ENCODE assay signal across 19 cellular contexts in the genomic region with DNA sequence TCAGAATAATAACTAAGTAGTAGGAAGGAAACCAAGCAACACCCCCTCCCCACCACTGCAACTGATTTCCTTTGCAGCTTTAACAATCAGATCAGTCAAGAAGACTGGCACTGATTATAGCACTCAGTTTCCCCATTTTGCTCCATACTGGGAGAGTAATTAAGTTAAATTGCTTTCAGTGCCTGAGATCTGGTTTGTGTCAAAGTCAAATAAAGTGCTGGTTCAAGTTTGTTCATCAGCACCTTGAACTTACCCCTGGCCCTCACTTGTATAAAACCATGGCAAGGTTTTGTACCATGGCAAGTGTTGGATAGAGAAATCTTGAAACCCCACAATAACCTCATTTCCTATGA.
"Had no signal": no experiment of that assay in that cellular context is flagged by ENCODE, and none has a peak within 500 bp of the region (broad histone marks: within the 10 kb centered on the region; RNA-seq: fewer than 3 reads in every experiment).

No MANE protein-coding gene starts in this region.

- H3K27ac ChIP-seq: epithelial cell of prostate, left ventricle myocardium inferior, sigmoid colon had no signal

- ATAC-seq: activated naive CD8-positive, alpha-beta T cell treated with anti-CD3 and anti-CD28 coated beads, Interleukin-2, amount 50 U/mL, for 24 hours; stimulated activated effector memory CD8-positive, alpha-beta T cell treated with anti-CD3 and anti-CD28 coated beads, Interleukin-12 subunit alpha, Interleukin-12 subunit beta, amount 100 ng/mL, for 72 hours had no signal

- H3K4me3 Mint-ChIP-seq: activated CD4-positive, alpha-beta T cell treated with anti-CD3 and anti-CD28 coated beads, Interleukin-2, amount 10 ng/mL, durations not matched to agents 7 days and 5 days; activated naive CD8-positive, alpha-beta T cell treated with anti-CD3 and anti-CD28 coated beads, Interleukin-2, amount 50 U/mL, for 24 hours; activated T-helper 1 cell treated with anti-CD3 and anti-CD28 coated beads, Interleukin-12 subunit alpha, Interleukin-12 subunit beta, Interleukin-2, Interleukin-4 antibody, amounts not matched to agents 30 ng/mL and 10 ng/mL and 1 ng/mL, durations not matched to agents 14 hours and 24 hours and 36 hours; memory B cell; stimulated activated effector memory CD8-positive, alpha-beta T cell treated with anti-CD3 and anti-CD28 coated beads, Interleukin-12 subunit alpha, Interleukin-12 subunit beta, amount 100 ng/mL, for 72 hours; T-helper 2 cell treated with Interferon-gamma antibody and Interleukin-4, amounts not matched to agents 5 μg/mL and 100 μg/mL, for 36 hours had no signal

- DNase-seq: activated CD4-positive, alpha-beta T cell treated with anti-CD3 and anti-CD28 coated beads, Interleukin-2, amount 10 ng/mL, durations not matched to agents 7 days and 5 days; activated CD4-positive, CD25-positive, alpha-beta regulatory T cell; activated CD8-positive, alpha-beta memory T cell treated with anti-CD3 and anti-CD28 coated beads for 24 hours; activated naive CD4-positive, alpha-beta T cell; activated naive CD8-positive, alpha-beta T cell treated with anti-CD3 and anti-CD28 coated beads, Interleukin-2, amount 50 U/mL, for 24 hours; aorta; cortex of kidney; effector memory CD4-positive, alpha-beta T cell; kidney; left ventricle myocardium inferior; sigmoid colon; stimulated activated CD4-positive, alpha-beta T cell treated with anti-CD3 and anti-CD28 coated beads, Interleukin-1b, Interleukin-23, amount 100 ng/mL, for 48 hours had no signal

- H3K27me3 Mint-ChIP-seq: activated CD4-positive, alpha-beta T cell treated with anti-CD3 and anti-CD28 coated beads, Interleukin-2, amount 10 ng/mL, durations not matched to agents 7 days and 5 days; memory B cell had no signal

- H3K36me3 Mint-ChIP-seq: memory B cell; stimulated activated effector memory CD8-positive, alpha-beta T cell treated with anti-CD3 and anti-CD28 coated beads, Interleukin-12 subunit alpha, Interleukin-12 subunit beta, amount 100 ng/mL, for 72 hours had no signal

- H3K4me1 ChIP-seq: left ventricle myocardium inferior had no signal

- H3K9me3 Mint-ChIP-seq: activated CD4-positive, alpha-beta T cell treated with anti-CD3 and anti-CD28 coated beads, Interleukin-2, amount 10 ng/mL, durations not matched to agents 7 days and 5 days; activated naive CD8-positive, alpha-beta T cell treated with anti-CD3 and anti-CD28 coated beads, Interleukin-2, amount 50 U/mL, for 24 hours; activated T-helper 1 cell treated with anti-CD3 and anti-CD28 coated beads, Interleukin-12 subunit alpha, Interleukin-12 subunit beta, Interleukin-2, Interleukin-4 antibody, amounts not matched to agents 30 ng/mL and 10 ng/mL and 1 ng/mL, durations not matched to agents 14 hours and 24 hours and 36 hours; T-helper 2 cell treated with Interferon-gamma antibody and Interleukin-4, amounts not matched to agents 5 μg/mL and 100 μg/mL, for 36 hours had no signal

- H3K4me3 ChIP-seq: left ventricle myocardium inferior, sigmoid colon had no signal

- FAIRE-seq: frontal cortex, kidney, urothelium cell line had no signal

- H3K27ac Mint-ChIP-seq: activated CD4-positive, alpha-beta T cell treated with anti-CD3 and anti-CD28 coated beads, Interleukin-2, amount 10 ng/mL, durations not matched to agents 7 days and 5 days; activated naive CD8-positive, alpha-beta T cell treated with anti-CD3 and anti-CD28 coated beads, Interleukin-2, amount 50 U/mL, for 24 hours; activated T-helper 1 cell treated with anti-CD3 and anti-CD28 coated beads, Interleukin-12 subunit alpha, Interleukin-12 subunit beta, Interleukin-2, Interleukin-4 antibody, amounts not matched to agents 30 ng/mL and 10 ng/mL and 1 ng/mL, durations not matched to agents 14 hours and 24 hours and 36 hours; memory B cell; stimulated activated effector memory CD8-positive, alpha-beta T cell treated with anti-CD3 and anti-CD28 coated beads, Interleukin-12 subunit alpha, Interleukin-12 subunit beta, amount 100 ng/mL, for 72 hours; T-helper 2 cell treated with Interferon-gamma antibody and Interleukin-4, amounts not matched to agents 5 μg/mL and 100 μg/mL, for 36 hours had no signal

- H3K27me3 ChIP-seq: sigmoid colon had no signal

- H3K9me3 ChIP-seq: sigmoid colon had no signal

- H3K4me1 Mint-ChIP-seq: activated CD4-positive, alpha-beta T cell treated with anti-CD3 and anti-CD28 coated beads, Interleukin-2, amount 10 ng/mL, durations not matched to agents 7 days and 5 days; activated naive CD8-positive, alpha-beta T cell treated with anti-CD3 and anti-CD28 coated beads, Interleukin-2, amount 50 U/mL, for 24 hours; memory B cell; stimulated activated effector memory CD8-positive, alpha-beta T cell treated with anti-CD3 and anti-CD28 coated beads, Interleukin-12 subunit alpha, Interleukin-12 subunit beta, amount 100 ng/mL, for 72 hours had no signal

- H3K36me3 ChIP-seq: left ventricle myocardium inferior, sigmoid colon had no signal
